Comparison of ENCODE assay signal across 1 cellular context in the genomic region with DNA sequence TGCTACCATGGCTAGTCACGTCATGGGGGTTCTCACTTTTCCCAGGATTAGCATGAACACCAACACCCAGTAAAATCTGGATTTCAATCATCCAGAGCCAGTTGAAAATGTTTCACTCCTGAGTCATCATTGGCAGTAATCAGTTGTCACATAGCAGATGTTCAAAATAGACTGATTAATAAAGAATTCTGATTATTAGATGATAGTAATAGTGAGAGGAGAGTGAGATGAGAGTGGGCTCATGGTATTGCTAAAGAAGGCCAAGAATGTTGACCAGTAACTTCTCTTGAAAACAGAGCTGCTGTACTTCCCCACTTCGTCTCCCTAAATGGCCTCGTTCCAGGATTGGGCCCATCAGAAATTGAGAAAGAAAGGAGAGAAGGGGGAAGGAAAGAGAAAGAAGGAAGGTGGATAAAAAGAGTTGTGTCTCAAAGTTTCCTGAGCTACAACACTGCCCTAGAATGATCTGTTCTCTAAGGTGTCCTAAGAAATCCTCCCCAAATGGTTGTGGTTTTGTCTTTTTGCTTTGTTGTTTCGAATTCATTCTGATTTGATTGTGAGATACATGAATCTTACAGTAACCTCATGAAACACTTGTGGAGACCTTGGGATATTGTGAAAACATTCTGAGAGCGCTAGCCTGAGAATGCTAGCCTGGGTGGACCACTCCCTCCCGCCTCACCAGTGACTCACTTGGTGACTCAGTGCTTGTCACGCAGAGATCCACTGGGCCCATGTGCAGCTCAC.
TF ChIP-seq lines count a peak whose summit lies in the region.

No MANE protein-coding gene starts in this region.

TF ChIP-seq in GM12878, 131 proteins besides CTCF, POLR2A, EP300 and RAD21 (continued from another document):
- TF ChIP-seq ETV6 (conservative IDR thresholded peaks at IDR 0.05 in 1 of 2, IDR thresholded peaks at IDR 0.05 in 1 of 2; ENCODE audit: borderline replicate concordance in 1 of 2, low read depth in 1 of 2) = peak in 1 of 2 experiments; percentile 11; a peak in 1 of 4 replicates
- TF ChIP-seq RUNX3 (IDR thresholded peaks at IDR 0.05; ENCODE audit: low read length) = peak; percentile 74
- no peak for TF ChIP-seq MTA2 (IDR thresholded peaks at IDR 0.05; ENCODE audit: low read depth)
- TF ChIP-seq ELK1 (IDR thresholded peaks at IDR 0.05; ENCODE audit: low read depth, low read length) = no peak
- TF ChIP-seq MXI1 (IDR thresholded peaks at IDR 0.05; ENCODE audit: low read depth, low read length) = no peak
- TF ChIP-seq SPI1 (IDR thresholded peaks at IDR 0.05; ENCODE audit: borderline replicate concordance, insufficient read depth, low read depth, low read length) = no peak
- no peak for TF ChIP-seq TCF12 (IDR thresholded peaks at IDR 0.05; ENCODE audit: low read depth, low read length)
- TF ChIP-seq SMAD5 (IDR thresholded peaks at IDR 0.05; ENCODE audit: low read depth) = no peak
- no peak for TF ChIP-seq LARP7 (IDR thresholded peaks at IDR 0.05)
- TF ChIP-seq, protein P1, sequence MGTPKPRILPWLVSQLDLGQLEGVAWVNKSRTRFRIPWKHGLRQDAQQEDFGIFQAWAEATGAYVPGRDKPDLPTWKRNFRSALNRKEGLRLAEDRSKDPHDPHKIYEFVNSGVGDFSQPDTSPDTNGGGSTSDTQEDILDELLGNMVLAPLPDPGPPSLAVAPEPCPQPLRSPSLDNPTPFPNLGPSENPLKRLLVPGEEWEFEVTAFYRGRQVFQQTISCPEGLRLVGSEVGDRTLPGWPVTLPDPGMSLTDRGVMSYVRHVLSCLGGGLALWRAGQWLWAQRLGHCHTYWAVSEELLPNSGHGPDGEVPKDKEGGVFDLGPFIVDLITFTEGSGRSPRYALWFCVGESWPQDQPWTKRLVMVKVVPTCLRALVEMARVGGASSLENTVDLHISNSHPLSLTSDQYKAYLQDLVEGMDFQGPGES (IDR thresholded peaks at IDR 0.05) = no peak
- TF ChIP-seq HDAC6 (IDR thresholded peaks at IDR 0.05; ENCODE audit: unreplicated experiment) = no peak
- TF ChIP-seq BCL11A (IDR thresholded peaks at IDR 0.05; ENCODE audit: low read depth, low read length) = peak; percentile 26; the same call in 1 of the 2 replicates
- TF ChIP-seq, protein P2, sequence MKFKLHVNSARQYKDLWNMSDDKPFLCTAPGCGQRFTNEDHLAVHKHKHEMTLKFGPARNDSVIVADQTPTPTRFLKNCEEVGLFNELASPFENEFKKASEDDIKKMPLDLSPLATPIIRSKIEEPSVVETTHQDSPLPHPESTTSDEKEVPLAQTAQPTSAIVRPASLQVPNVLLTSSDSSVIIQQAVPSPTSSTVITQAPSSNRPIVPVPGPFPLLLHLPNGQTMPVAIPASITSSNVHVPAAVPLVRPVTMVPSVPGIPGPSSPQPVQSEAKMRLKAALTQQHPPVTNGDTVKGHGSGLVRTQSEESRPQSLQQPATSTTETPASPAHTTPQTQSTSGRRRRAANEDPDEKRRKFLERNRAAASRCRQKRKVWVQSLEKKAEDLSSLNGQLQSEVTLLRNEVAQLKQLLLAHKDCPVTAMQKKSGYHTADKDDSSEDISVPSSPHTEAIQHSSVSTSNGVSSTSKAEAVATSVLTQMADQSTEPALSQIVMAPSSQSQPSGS (IDR thresholded peaks at IDR 0.05; ENCODE audit: low read length) = peak; percentile 40
- TF ChIP-seq MYC (IDR thresholded peaks at IDR 0.05; ENCODE audit: insufficient read depth, insufficient read length, insufficient replicate concordance, low read length, severe bottlenecking) = no peak
- TF ChIP-seq FOXK2 (IDR thresholded peaks at IDR 0.05) = no peak
- no peak for TF ChIP-seq SMAD1 (IDR thresholded peaks at IDR 0.05; ENCODE audit: low read depth, partially characterized antibody)
- TF ChIP-seq CREM (IDR thresholded peaks at IDR 0.05; ENCODE audit: low read depth) = no peak; the same call in 1 of the 2 replicates
- no peak for TF ChIP-seq RFX5 (IDR thresholded peaks at IDR 0.05; ENCODE audit: low read depth, low read length)
- no peak for TF ChIP-seq SREBF1 (IDR thresholded peaks at IDR 0.05; ENCODE audit: low read length)
- TF ChIP-seq TBL1XR1 (IDR thresholded peaks at IDR 0.05; ENCODE audit: low read depth, low read length) = no peak
- TF ChIP-seq, protein P3, sequence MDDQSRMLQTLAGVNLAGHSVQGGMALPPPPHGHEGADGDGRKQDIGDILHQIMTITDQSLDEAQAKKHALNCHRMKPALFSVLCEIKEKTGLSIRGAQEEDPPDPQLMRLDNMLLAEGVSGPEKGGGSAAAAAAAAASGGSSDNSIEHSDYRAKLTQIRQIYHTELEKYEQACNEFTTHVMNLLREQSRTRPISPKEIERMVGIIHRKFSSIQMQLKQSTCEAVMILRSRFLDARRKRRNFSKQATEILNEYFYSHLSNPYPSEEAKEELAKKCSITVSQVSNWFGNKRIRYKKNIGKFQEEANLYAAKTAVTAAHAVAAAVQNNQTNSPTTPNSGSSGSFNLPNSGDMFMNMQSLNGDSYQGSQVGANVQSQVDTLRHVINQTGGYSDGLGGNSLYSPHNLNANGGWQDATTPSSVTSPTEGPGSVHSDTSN (IDR thresholded peaks at IDR 0.05; ENCODE audit: insufficient replicate concordance, low read depth, low read length) = no peak
- TF ChIP-seq, protein P4, sequence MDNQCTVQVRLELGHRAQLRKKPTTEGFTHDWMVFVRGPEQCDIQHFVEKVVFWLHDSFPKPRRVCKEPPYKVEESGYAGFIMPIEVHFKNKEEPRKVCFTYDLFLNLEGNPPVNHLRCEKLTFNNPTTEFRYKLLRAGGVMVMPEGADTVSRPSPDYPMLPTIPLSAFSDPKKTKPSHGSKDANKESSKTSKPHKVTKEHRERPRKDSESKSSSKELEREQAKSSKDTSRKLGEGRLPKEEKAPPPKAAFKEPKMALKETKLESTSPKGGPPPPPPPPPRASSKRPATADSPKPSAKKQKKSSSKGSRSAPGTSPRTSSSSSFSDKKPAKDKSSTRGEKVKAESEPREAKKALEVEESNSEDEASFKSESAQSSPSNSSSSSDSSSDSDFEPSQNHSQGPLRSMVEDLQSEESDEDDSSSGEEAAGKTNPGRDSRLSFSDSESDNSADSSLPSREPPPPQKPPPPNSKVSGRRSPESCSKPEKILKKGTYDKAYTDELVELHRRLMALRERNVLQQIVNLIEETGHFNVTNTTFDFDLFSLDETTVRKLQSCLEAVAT (IDR thresholded peaks at IDR 0.05) = no peak
- no peak for TF ChIP-seq PRDM15 (CRISPR knock-in tag; IDR thresholded peaks at IDR 0.05)
- TF ChIP-seq BACH1 (IDR thresholded peaks at IDR 0.05; ENCODE audit: borderline replicate concordance) = no peak
